Comparison of ENCODE assay signal across 16 cellular contexts in genomic region chr5:1643651-1644392, GRCh38.
DNase-seq lines count a peak whose midpoint lies in the region; ATAC-seq, FAIRE-seq and TF ChIP-seq lines count a peak whose summit lies in the region.
"Had no signal": no experiment of that assay in that cellular context is flagged by ENCODE, and none has a peak within 500 bp of the region (broad histone marks: within the 10 kb centered on the region; RNA-seq: fewer than 3 reads in every experiment).

No MANE protein-coding gene starts in this region.

- no peaks in the 10 kb centered on the region for H3K36me3 ChIP-seq in HUES48 (ENCODE audit: control insufficient read depth, insufficient read depth, low read length)
- no peaks in the 10 kb centered on the region for H3K36me3 ChIP-seq in H1 (ENCODE audit: control insufficient read depth in 2 of 4, insufficient read depth in 4 of 4, low read length in 3 of 4)
- no peaks in the 10 kb centered on the region for H3K36me3 ChIP-seq in neural progenitor cell
- H3K36me3 ChIP-seq: ascending aorta, ovary, stomach had no signal

- CTCF ChIA-PET in H1 (lab: Charles Lee; ENCODE audit: partially characterized antibody) = interaction anchor here (0.6 to 4.0 kb wide), 19 partner anchors 9 to 700 kb away, joined by 3 to 41 read pairs (median 5); no protein-coding TSS in a partner anchor

- H3K79me1 ChIP-seq in H1 (ENCODE audit: low read depth, low read length) = no peaks in the 10 kb centered on the region

- peaks cover 15% of the 10 kb centered on the region for H3F3A ChIP-seq in neural progenitor cell (ENCODE audit: low read depth)

- peak overlapping the region; percentile 33 to 62; a peak in 3 of 4 replicates for H3K4me2 ChIP-seq in H1 (ENCODE audit: insufficient read depth in 1 of 2, low read depth in 2 of 2, low read length in 2 of 2)
- H3K4me2 ChIP-seq in neural progenitor cell = peak overlapping the region; percentile 64
- H3K4me2 ChIP-seq: smooth muscle cell had no signal

- H3K36me3 Mint-ChIP-seq in neural progenitor cell = no peaks in the 10 kb centered on the region

- H2BK120ac ChIP-seq in H1 (replicated peaks; ENCODE audit: low read depth, low read length) = no peak overlapping the region

- H3K9me3 Mint-ChIP-seq in neural progenitor cell = no peaks in the 10 kb centered on the region

- H2AFZ ChIP-seq in H1 (ENCODE audit: low read length) = no peak overlapping the region
- H2AFZ ChIP-seq in neural progenitor cell (replicated peaks) = no peak overlapping the region

- H3K9me3 ChIP-seq in HUES48 (ENCODE audit: control insufficient read depth, insufficient read depth, low read length) (no peaks in the 10 kb centered on the region), H1 (ENCODE audit: insufficient read depth in 2 of 2, low read depth in 1 of 2, low read length in 1 of 2) (no peaks in the 10 kb centered on the region), neural progenitor cell (ENCODE audit: low read depth) (no peaks in the 10 kb centered on the region)
- H3K9me3 ChIP-seq: ascending aorta, ovary, stomach had no signal

- no peak overlapping the region for H3K18ac ChIP-seq in H1 (ENCODE audit: extremely low read depth, low read length)

- peak overlapping the region; percentile 37 for H3K27ac Mint-ChIP-seq in neural progenitor cell

- TF ChIP-seq POLR2A in H1 (IDR thresholded peaks at IDR 0.05; ENCODE audit: control extremely low read depth in 1 of 2, low read depth in 2 of 2, low read length in 2 of 2) = no peak

- H4K5ac ChIP-seq in H1 (ENCODE audit: insufficient read length, low read depth, low read length) = no peak overlapping the region

- H3K4me3 Mint-ChIP-seq in neural progenitor cell = peak overlapping the region; percentile 70

- no peaks in the 10 kb centered on the region for H3K23me2 ChIP-seq in H1 (ENCODE audit: low read depth, low read length)

- no peak for FAIRE-seq in H1 (lab: Jason Lieb, UNC)

- no peak overlapping the region for H2BK5ac ChIP-seq in H1 (ENCODE audit: low read depth, low read length)

- H2AK5ac ChIP-seq in H1 (ENCODE audit: low read depth, low read length) = no peak overlapping the region

- peak; percentile 36 for DNase-seq in NCI-H2171 treated with DMSO at 0.1 percent for 48 hours (lab: John Stamatoyannopoulos, UW)
- no peak for DNase-seq in NCI-H2171 (lab: John Stamatoyannopoulos, UW)
- no peak for DNase-seq in H1 (ENCODE audit: low read depth in 1 of 2, low spot score in 2 of 2)
- DNase-seq in neural progenitor cell (ENCODE audit: low spot score) = peak; percentile 2
- no peak for DNase-seq in HT-29 (ENCODE audit: low spot score)
- DNase-seq in middle frontal gyrus (ENCODE audit: extremely low spot score, low spot score) = no peak
- DNase-seq: activated CD4-positive, alpha-beta T cell treated with anti-CD3 and anti-CD28 coated beads for 48 hours; IMR-90; midbrain; NCI-H526; stomach had no signal

- H3K9ac ChIP-seq in HUES48 (ENCODE audit: low read depth, low read length) = no peak overlapping the region
- no peak overlapping the region for H3K9ac ChIP-seq in H1 (replicated peaks in 1 of 4; ENCODE audit: extremely low read depth in 1 of 4, low read depth in 3 of 4, low read length in 3 of 4)
- H3K9ac ChIP-seq in neural progenitor cell = no peak overlapping the region

- no peak overlapping the region for H3K56ac ChIP-seq in H1 (replicated peaks; ENCODE audit: insufficient read length, low read depth, low read length)

- no peak overlapping the region for H3K23ac ChIP-seq in H1 (ENCODE audit: insufficient read length)

- peaks cover 27% of the 10 kb centered on the region for H3K27me3 Mint-ChIP-seq in neural progenitor cell (ENCODE audit: insufficient read depth, low read depth)

- H3K4me1 Mint-ChIP-seq in neural progenitor cell = peaks cover 25% of the 10 kb centered on the region

- H3K27me3 ChIP-seq in HUES48 (ENCODE audit: control insufficient read depth, insufficient read depth, low read length) (peaks cover 24% of the 10 kb centered on the region), H1 (replicated peaks in 1 of 4; ENCODE audit: control insufficient read depth in 3 of 4, extremely low read depth in 1 of 4, insufficient read depth in 3 of 4, low read length in 3 of 4) (peaks cover 0 to 17% (median 11%) of the 10 kb centered on the region in 4 experiments; a peak in 6 of 7 replicates), neural progenitor cell (peaks cover 67% of the 10 kb centered on the region)
- H3K27me3 ChIP-seq: ovary had no signal

- no peak overlapping the region for H4K91ac ChIP-seq in H1 (replicated peaks; ENCODE audit: insufficient read length, low read length)

- H4K20me1 ChIP-seq in H1 (replicated peaks in 1 of 2; ENCODE audit: control insufficient read depth in 1 of 2, insufficient read depth in 2 of 2, low read length in 2 of 2) = no peaks in the 10 kb centered on the region
- no peaks in the 10 kb centered on the region for H4K20me1 ChIP-seq in neural progenitor cell (ENCODE audit: low read depth)

- no peak for TF ChIP-seq RAD21 in H1 (IDR thresholded peaks at IDR 0.05 in 1 of 2, conservative IDR thresholded peaks at IDR 0.05 in 1 of 2; ENCODE audit: low read depth in 2 of 2, low read length in 2 of 2)

- POLR2A ChIA-PET in H1 (lab: Charles Lee; ENCODE audit: partially characterized antibody) = interaction anchor here (0.6 to 1.3 kb wide), 5 partner anchors 9 to 164 kb away, joined by 3 to 4 read pairs (median 3); no protein-coding TSS in a partner anchor

- H3K4ac ChIP-seq in H1 (replicated peaks; ENCODE audit: insufficient read length, low read depth, low read length) = no peak overlapping the region

- H2BK20ac ChIP-seq in H1 (ENCODE audit: low read length) = no peak overlapping the region

- H3K4me3 ChIP-seq in HUES48 (ENCODE audit: low read depth, low read length) (peak overlapping the region; percentile 43), H1 (ENCODE audit: extremely low read depth in 1 of 4, insufficient read depth in 2 of 4, low read depth in 3 of 4, low read length in 4 of 4) (peak overlapping the region in 1 of 4 experiments; percentile 45; a peak in 2 of 8 replicates), neural progenitor cell (no peak overlapping the region)
- H3K4me3 ChIP-seq: ovary had no signal

- H3K4me1 ChIP-seq in HUES48 (ENCODE audit: control insufficient read depth, insufficient read depth, low read length) = peaks cover 25% of the 10 kb centered on the region
- H3K4me1 ChIP-seq in H1 (replicated peaks in 1 of 4; ENCODE audit: control insufficient read depth in 3 of 4, insufficient read depth in 4 of 4, low read length in 3 of 4) = peaks cover 2 to 28% (median 8%) of the 10 kb centered on the region in 4 experiments
- H3K4me1 ChIP-seq in neural progenitor cell = peaks cover 3% of the 10 kb centered on the region

- no peak overlapping the region for H3K14ac ChIP-seq in H1 (ENCODE audit: insufficient read length)

- no peak overlapping the region for H2BK15ac ChIP-seq in H1 (ENCODE audit: low read length)

- no peak overlapping the region for H3K27ac ChIP-seq in HUES48 (ENCODE audit: low read depth, low read length)
- H3K27ac ChIP-seq in H1 (ENCODE audit: low read depth, low read length) = no peak overlapping the region; the same call in 1 of the 2 replicates
- H3K27ac ChIP-seq in neural progenitor cell = no peak overlapping the region
- H3K27ac ChIP-seq: ascending aorta, ovary, stomach had no signal

- TF ChIP-seq CTCF in H1 (IDR thresholded peaks at IDR 0.05; ENCODE audit: control extremely low read depth in 1 of 3, insufficient read depth in 1 of 3, low read depth in 1 of 3, low read length in 3 of 3) = no peak
- TF ChIP-seq CTCF in neural progenitor cell (IDR thresholded peaks at IDR 0.05) = no peak

- no peak for TF ChIP-seq EP300 in H1 (IDR thresholded peaks at IDR 0.05; ENCODE audit: borderline replicate concordance in 1 of 2, low read depth in 2 of 2, low read length in 2 of 2)

- H3K79me2 ChIP-seq in H1 (ENCODE audit: control insufficient read depth in 1 of 2, insufficient read depth in 2 of 2, low read length in 2 of 2) (no peaks in the 10 kb centered on the region), neural progenitor cell (ENCODE audit: low read depth) (no peaks in the 10 kb centered on the region)

- ATAC-seq in HG03432 (IDR thresholded peaks at IDR 0.05; ENCODE audit: unreplicated experiment) = no peak

- H4K8ac ChIP-seq in H1 (ENCODE audit: extremely low read depth, insufficient read depth, low read length) = no peak overlapping the region

- H2BK12ac ChIP-seq in H1 (ENCODE audit: low read depth, low read length) = no peak overlapping the region

- WGBS in H1 (ENCODE audit: extremely low coverage in 1 of 2, insufficient coverage in 1 of 2, insufficient read length in 1 of 2, insufficient replicate concordance in 2 of 2, low coverage in 1 of 2, low lambda C conversion rate in 2 of 2, missing lambda C conversion rate in 1 of 2), 2 experiments = 41% methylated on average over 14 of the region's 14 CpGs; no CpG with 5 or more reads in 1 of the 2 experiments

TF ChIP-seq in H1, 55 proteins besides CTCF, POLR2A, EP300 and RAD21:
- no peak for TF ChIP-seq EZH2 (IDR thresholded peaks at IDR 0.05; ENCODE audit: low read depth, low read length, severe bottlenecking)
- peak; percentile 29; the same call in 1 of the 2 replicates for TF ChIP-seq MAX (IDR thresholded peaks at IDR 0.05)
TF ChIP-seq in H1: peak in this region for 1.

Comparison
In these comparisons a context has a peak if more than half of its experiments do, and no peak if none do; other contexts are left out.
1. DNase-seq: peak in NCI-H2171 treated with DMSO at 0.1 percent for 48 hours (single experiment) and neural progenitor cell (single experiment); none in NCI-H2171 (single experiment), H1 (0 of 2), HT-29 (single experiment) and middle frontal gyrus (single experiment).